In genomic region chr15:83111149-83111548, GRCh38 we compare ENCODE assay signal across 22 cellular contexts. TPM values are rescaled to one million over a fixed set of nuclear protein-coding genes. Genes with fewer than 3 reads are reported as not detected.
DNase-seq lines count a peak whose midpoint lies in the region; ATAC-seq, FAIRE-seq and TF ChIP-seq lines count a peak whose summit lies in the region.
"Had no signal": no experiment of that assay in that cellular context is flagged by ENCODE, and none has a peak within 500 bp of the region (broad histone marks: within the 10 kb centered on the region; RNA-seq: fewer than 3 reads in every experiment).

No MANE protein-coding gene starts in this region.

- peaks cover 30% of the 10 kb centered on the region for H3K27me3 Mint-ChIP-seq in endothelial cell (ENCODE audit: unreplicated experiment)

- ATAC-seq in HepG2 (no peak), right lobe of liver (no peak), IMR-90 (ENCODE audit: low read depth) (no peak), HG03097 (IDR thresholded peaks at IDR 0.05; ENCODE audit: low FRiP score, unreplicated experiment) (no peak), HG03565 (IDR thresholded peaks at IDR 0.05; ENCODE audit: unreplicated experiment) (no peak)

- H3K36me3 ChIP-seq in HepG2 (replicated peaks in 1 of 2; ENCODE audit: control insufficient read depth in 1 of 2, insufficient read depth in 2 of 2, low read length in 2 of 2) (no peaks in the 10 kb centered on the region), right lobe of liver (no peaks in the 10 kb centered on the region), IMR-90 (ENCODE audit: control insufficient read depth, insufficient read depth, low read length) (no peaks in the 10 kb centered on the region; the same call in 1 of the 2 replicates)
- H3K36me3 ChIP-seq: BE2C had no signal

- H3K23ac ChIP-seq in IMR-90 (ENCODE audit: low read depth, low read length): no peak overlapping the region

- H4K5ac ChIP-seq in IMR-90 (ENCODE audit: low read depth, low read length): no peak overlapping the region

- no peak overlapping the region for H3K56ac ChIP-seq in IMR-90 (ENCODE audit: extremely low read depth, insufficient read depth, low read length)

- 0 out of 2 replicates have a peak overlapping the region, but pooled peaks have one; percentile 84 for H4K91ac ChIP-seq in IMR-90 (ENCODE audit: insufficient read depth, low read depth, low read length)

- POLR2A ChIA-PET in HepG2 (lab: Yijun Ruan, JAX) (no interaction called here), IMR-90 (lab: Charles Lee; ENCODE audit: unreplicated experiment) (no interaction called here)

- H4K20me1 ChIP-seq in HepG2 (ENCODE audit: insufficient read depth, low read length) (no peaks in the 10 kb centered on the region), IMR-90 (ENCODE audit: insufficient read depth, low read length) (peaks cover 3% of the 10 kb centered on the region; the same call in 1 of the 2 replicates)

- H3K4me3 ChIP-seq in HepG2 (replicated peaks in 1 of 3; ENCODE audit: insufficient read depth in 1 of 3, low read depth in 2 of 3, low read length in 3 of 3) (no peak overlapping the region), right lobe of liver (no peak overlapping the region), IMR-90 (ENCODE audit: insufficient read depth, low read depth, low read length) (no peak overlapping the region)
- H3K4me3 ChIP-seq: GM23248 had no signal

- H3K79me1 ChIP-seq in IMR-90 (ENCODE audit: low read depth in 1 of 2, low read length in 2 of 2): peaks cover 8 to 44% of the 10 kb centered on the region in 2 experiments; a peak in 3 of 4 replicates

- H3K9ac ChIP-seq in HepG2 (ENCODE audit: insufficient read depth, low read depth, low read length) (no peak overlapping the region), IMR-90 (ENCODE audit: low read depth, low read length) (no peak overlapping the region)
- H3K9ac ChIP-seq: GM23248 had no signal

- intact Hi-C loops in HepG2 (cut with micrococcal nuclease; ENCODE audit: unreplicated experiment) (no loop called here), right lobe of liver (cut with DNase I) (no loop called here), IMR-90 (cut with micrococcal nuclease) (no loop called here)

- H2BK20ac ChIP-seq in IMR-90 (ENCODE audit: low read depth, low read length): no peak overlapping the region

- peak overlapping the region; percentile 44 for H2AK9ac ChIP-seq in IMR-90 (replicated peaks; ENCODE audit: low read depth, low read length, poor library complexity)

- DNase-seq in HepG2 (ENCODE audit: low spot score) (no peak), right lobe of liver (no peak), IMR-90 (no peak), endothelial cell (ENCODE audit: low spot score) (no peak), urothelium cell line (ENCODE audit: low spot score) (no peak), NOMO-1 treated with DMSO at 0.1 percent for 48 hours (lab: John Stamatoyannopoulos, UW; ENCODE audit: unreplicated experiment) (no peak)
- DNase-seq: ACHN; BE2C; C1 segment of cervical spinal cord; CD4-positive, CD25-positive, alpha-beta regulatory T cell; CD8-positive, alpha-beta memory T cell; COR-L47; DMS 273 treated with DMSO at 0.1 percent for 48 hours; GDM1; GM23248; HCEC 1CT had no signal

- dilution Hi-C loops in IMR-90 (cut with HindIII; ENCODE audit: low sequenced_read_pairs, unreplicated experiment): no loop called here

- CTCF ChIA-PET in HepG2 (lab: Yijun Ruan, JAX; ENCODE audit: low intra/inter-chr PET ratio, low total read pairs) (no interaction called here), IMR-90 (lab: Yijun Ruan, JAX) (no interaction called here)

- no peak for TF ChIP-seq CTCF in HepG2 (CRISPR knock-in tag; IDR thresholded peaks at IDR 0.05)
- TF ChIP-seq CTCF in right lobe of liver (IDR thresholded peaks at IDR 0.05): no peak
- no peak for TF ChIP-seq CTCF in IMR-90 (conservative IDR thresholded peaks at IDR 0.05; ENCODE audit: low read depth, low read length)
- TF ChIP-seq CTCF in endothelial cell (IDR thresholded peaks at IDR 0.05; ENCODE audit: unreplicated experiment): no peak

- TF ChIP-seq RAD21 in HepG2 (CRISPR knock-in tag; IDR thresholded peaks at IDR 0.05): no peak
- no peak for TF ChIP-seq RAD21 in IMR-90 (IDR thresholded peaks at IDR 0.05; ENCODE audit: low read length)

- BruUV-seq in HepG2 (replicated peaks; lab: Mats Ljungman, UMichigan): no TSS peak
- no TSS peak for BruUV-seq in IMR-90 (replicated peaks; lab: Mats Ljungman, UMichigan)

- H3K14ac ChIP-seq in IMR-90 (replicated peaks; ENCODE audit: low read depth, low read length): no peak overlapping the region

- no peak overlapping the region; the same call in 1 of the 2 replicates for H2AK5ac ChIP-seq in IMR-90 (ENCODE audit: low read depth, low read length)

- TF ChIP-seq POLR2A in HepG2 (IDR thresholded peaks at IDR 0.05; ENCODE audit: insufficient read depth in 1 of 2, low read depth in 2 of 2, low read length in 2 of 2): no peak
- no peak for TF ChIP-seq POLR2A in right lobe of liver (IDR thresholded peaks at IDR 0.05)
- TF ChIP-seq POLR2A in IMR-90 (IDR thresholded peaks at IDR 0.05; ENCODE audit: low read depth, low read length): no peak

- peak overlapping the region; percentile 68 for H3K4me3 Mint-ChIP-seq in endothelial cell (ENCODE audit: unreplicated experiment)

- H3K9me3 ChIP-seq in HepG2 (ENCODE audit: low read length) (no peaks in the 10 kb centered on the region), right lobe of liver (no peaks in the 10 kb centered on the region), IMR-90 (ENCODE audit: control insufficient read depth, insufficient read depth, low read length) (no peaks in the 10 kb centered on the region)
- H3K9me3 ChIP-seq: BE2C had no signal

- H3K4me1 ChIP-seq in HepG2 (ENCODE audit: insufficient read depth, low read length) (no peaks in the 10 kb centered on the region), right lobe of liver (peaks cover 0 to 11% (median 0%) of the 10 kb centered on the region in 4 donors), IMR-90 (ENCODE audit: control insufficient read depth, insufficient read depth, low read length) (peaks cover 18% of the 10 kb centered on the region)
- H3K4me1 ChIP-seq: BE2C had no signal

- H3K4me2 ChIP-seq in HepG2 (ENCODE audit: low read depth, low read length) (no peak overlapping the region), IMR-90 (ENCODE audit: low read depth, low read length) (no peak overlapping the region)

- 0 out of 4 replicates have a peak overlapping the region, but pooled peaks of 1 of the 2 experiments have one; percentile 65 for H4K8ac ChIP-seq in IMR-90 (ENCODE audit: low read depth in 2 of 2, low read length in 2 of 2)

- H3K36me3 Mint-ChIP-seq in endothelial cell (ENCODE audit: low read depth, unreplicated experiment): peaks cover 34% of the 10 kb centered on the region
- H3K36me3 Mint-ChIP-seq: CD4-positive, CD25-positive, alpha-beta regulatory T cell; CD8-positive, alpha-beta memory T cell had no signal

- no peak for TF ChIP-seq EP300 in HepG2 (IDR thresholded peaks at IDR 0.05; ENCODE audit: low read depth in 2 of 2, low read length in 2 of 2)
- TF ChIP-seq EP300 in HepG2 (CRISPR knock-in tag; IDR thresholded peaks at IDR 0.05; ENCODE audit: borderline replicate concordance): no peak

- H3K27ac Mint-ChIP-seq in endothelial cell (ENCODE audit: unreplicated experiment): peak overlapping the region; percentile 19
- H3K27ac Mint-ChIP-seq: CD4-positive, CD25-positive, alpha-beta regulatory T cell; CD8-positive, alpha-beta memory T cell had no signal

- H3K4me1 Mint-ChIP-seq in endothelial cell (ENCODE audit: unreplicated experiment): peaks cover 57% of the 10 kb centered on the region

- no peak overlapping the region for H2BK120ac ChIP-seq in IMR-90 (ENCODE audit: low read depth, low read length)

- no peak overlapping the region for H3K18ac ChIP-seq in IMR-90 (ENCODE audit: low read depth, low read length)

- H3K9me3 Mint-ChIP-seq in endothelial cell (ENCODE audit: unreplicated experiment): no peaks in the 10 kb centered on the region
- H3K9me3 Mint-ChIP-seq: CD8-positive, alpha-beta memory T cell had no signal

- H2BK15ac ChIP-seq in IMR-90 (ENCODE audit: low read depth, low read length): peak overlapping the region; percentile 90; the same call in 1 of the 3 replicates

- 31% methylated on average over 3 of the region's 3 CpGs for WGBS in HepG2 (ENCODE audit: low lambda C conversion rate)
- 90% methylated on average over 3 of the region's 3 CpGs for WGBS in right lobe of liver (ENCODE audit: insufficient coverage, low coverage, low lambda C conversion rate, missing lambda C conversion rate)
- WGBS in IMR-90 (ENCODE audit: extremely low coverage in 2 of 2, insufficient read length in 1 of 2), 2 experiments: 94 to 100% methylated on average over 1 to 2 of the region's 3 CpGs

- H3K27me3 ChIP-seq in HepG2 (ENCODE audit: control insufficient read depth in 1 of 2, insufficient read depth in 2 of 2, low read length in 2 of 2) (peaks cover 0 to 41% of the 10 kb centered on the region in 2 experiments; a peak in 2 of 5 replicates), right lobe of liver (no peaks in the 10 kb centered on the region), IMR-90 (ENCODE audit: control insufficient read depth, insufficient read depth, low read length) (no peaks in the 10 kb centered on the region)

- no peak overlapping the region for H3K4ac ChIP-seq in IMR-90 (ENCODE audit: low read depth, low read length)

- FAIRE-seq in HepG2 (lab: Jason Lieb, UNC): no peak
- FAIRE-seq in urothelium cell line (lab: Jason Lieb, UNC): peak; percentile 61
- FAIRE-seq: A204.1, GM12892, GM18507, H54 had no signal

- H2BK5ac ChIP-seq in IMR-90 (ENCODE audit: low read depth, low read length, poor library complexity, severe bottlenecking): peak overlapping the region; percentile 22

- H3K27ac ChIP-seq in HepG2 (ENCODE audit: extremely low read length, insufficient read depth, low read length) (no peak overlapping the region), right lobe of liver (no peak overlapping the region), IMR-90 (ENCODE audit: insufficient read depth, low read length) (no peak overlapping the region)
- H3K27ac ChIP-seq: GM23248 had no signal

- H3K9me1 ChIP-seq in IMR-90 (ENCODE audit: insufficient read depth, low read length): peaks cover 35% of the 10 kb centered on the region

- in situ Hi-C loops in HepG2 (cut with HindIII; ENCODE audit: extremely low pct_ligation_motif_present, low pct_unique_long_range_greater_than_20kb) (no loop called here), IMR-90 (cut with MboI; ENCODE audit: low sequenced_read_pairs) (no loop called here)

- no peak overlapping the region for H2AFZ ChIP-seq in HepG2 (ENCODE audit: low read length)
- H2AFZ ChIP-seq in IMR-90 (replicated peaks; ENCODE audit: low read length, poor library complexity): no peak overlapping the region
- H2AFZ ChIP-seq: GM23248 had no signal

- no peaks in the 10 kb centered on the region for H3K79me2 ChIP-seq in HepG2 (ENCODE audit: insufficient read depth, low read length)

RNA-seq across cellular contexts. Expression of gene TM6SF1, which starts 3.7 kb away (rescaled TPM):
- total RNA-seq in HepG2 (2016; rRNA removed; fragmentation: Illumina TruSeq; extraction: Trizol): not detected in 2 replicates
- total RNA-seq in HepG2 (2016; cell fraction: cytosol; rRNA removed; fragmentation: Illumina TruSeq; extraction: Trizol; ENCODE audit: low read depth): not detected in 2 replicates
- not detected in 2 replicates for total RNA-seq in HepG2 (2016; cell fraction: insoluble cytoplasmic fraction; rRNA removed; fragmentation: Illumina TruSeq; extraction: Trizol)
- not detected in 2 replicates for total RNA-seq in HepG2 (2016; cell fraction: membrane; rRNA removed; fragmentation: Illumina TruSeq; extraction: Trizol)
- total RNA-seq in HepG2 (2016; cell fraction: nucleus; rRNA removed; fragmentation: Illumina TruSeq; extraction: Trizol): not detected in 2 replicates
- polyA plus RNA-seq in HepG2 (2011; rRNA removed): not detected in 2 replicates
- polyA plus RNA-seq in HepG2 (2011; cell fraction: cytosol; rRNA removed): not detected in 2 replicates
- polyA plus RNA-seq in HepG2 (2011; cell fraction: nucleus; rRNA removed): not detected in 2 replicates
- not detected in 2 replicates for polyA plus RNA-seq in HepG2 (2012)
- not detected in 2 replicates for polyA plus RNA-seq in HepG2 (2016; cell fraction: cytosol; fragmentation: Illumina TruSeq; extraction: Trizol; ENCODE audit: low read depth)
- polyA plus RNA-seq in HepG2 (2016; cell fraction: insoluble cytoplasmic fraction; fragmentation: Illumina TruSeq; extraction: Trizol; ENCODE audit: low read depth): not detected in 2 replicates
- polyA plus RNA-seq in HepG2 (2016; cell fraction: membrane; fragmentation: Illumina TruSeq; extraction: Trizol; ENCODE audit: low read depth): not detected in 2 replicates
- not detected in 2 replicates for polyA plus RNA-seq in HepG2 (2016; cell fraction: nucleus; fragmentation: Illumina TruSeq; extraction: Trizol; ENCODE audit: insufficient read depth, low read depth)
- not detected in 2 replicates for polyA minus RNA-seq in HepG2 (2011; rRNA and poly(A)+ RNA removed; ENCODE audit: low replicate concordance)
- polyA minus RNA-seq in HepG2 (2011; cell fraction: cytosol; rRNA and poly(A)+ RNA removed): not detected in 2 replicates
- not detected in 2 replicates for polyA minus RNA-seq in HepG2 (2011; cell fraction: nucleus; rRNA and poly(A)+ RNA removed)
- 1 to 10 TPM in 3 of 6 experiments, under 1 TPM in 3; 0.77 to 1.8 (median 1.1) TPM for total RNA-seq in right lobe of liver
- 1.6 and 1.9 TPM in 2 replicates for total RNA-seq in IMR-90 (2012; rRNA removed)
- polyA plus RNA-seq in IMR-90 (2012; rRNA removed): 1.3 and 1.9 TPM in 2 replicates
- 1.1 and 1.8 TPM in 2 replicates for polyA plus RNA-seq in IMR-90 (2012; cell fraction: cytosol; rRNA removed)
- polyA plus RNA-seq in IMR-90 (2012; cell fraction: nucleus; rRNA removed; ENCODE audit: low replicate concordance): 1.1 and 2.5 TPM in 2 replicates
- 6.0 TPM for total RNA-seq in endothelial cell (ENCODE audit: unreplicated experiment)
- total RNA-seq: GM23248 had no signal

RNA-seq across cellular contexts. Expression of gene BTBD1, which starts 44.1 kb away (rescaled TPM):
- total RNA-seq in HepG2 (2016; rRNA removed; fragmentation: Illumina TruSeq; extraction: Trizol) (53.9 and 73.8 TPM in 2 replicates), right lobe of liver (10 to 100 TPM; 15.7 to 49.9 (median 24.2) TPM), IMR-90 (2012; rRNA removed) (78.7 and 90.5 TPM in 2 replicates), endothelial cell (ENCODE audit: unreplicated experiment) (47.2 TPM)
- 13.6 and 15.2 TPM in 2 replicates for total RNA-seq in HepG2 (2016; cell fraction: cytosol; rRNA removed; fragmentation: Illumina TruSeq; extraction: Trizol; ENCODE audit: low read depth)
- 53.8 and 73.4 TPM in 2 replicates for total RNA-seq in HepG2 (2016; cell fraction: insoluble cytoplasmic fraction; rRNA removed; fragmentation: Illumina TruSeq; extraction: Trizol)
- total RNA-seq in HepG2 (2016; cell fraction: membrane; rRNA removed; fragmentation: Illumina TruSeq; extraction: Trizol): 46.1 and 47.0 TPM in 2 replicates
- 30.5 and 36.6 TPM in 2 replicates for total RNA-seq in HepG2 (2016; cell fraction: nucleus; rRNA removed; fragmentation: Illumina TruSeq; extraction: Trizol)
- polyA plus RNA-seq in HepG2 (2011; rRNA removed) (29.3 and 32.1 TPM in 2 replicates), IMR-90 (2012; rRNA removed) (32.8 and 39.3 TPM in 2 replicates)
- polyA plus RNA-seq in HepG2 (2011; cell fraction: cytosol; rRNA removed): 15.5 and 22.7 TPM in 2 replicates
- polyA plus RNA-seq in HepG2 (2011; cell fraction: nucleus; rRNA removed): 16.1 and 16.9 TPM in 2 replicates
- 29.1 and 30.1 TPM in 2 replicates for polyA plus RNA-seq in HepG2 (2012)
- 8.4 and 9.7 TPM in 2 replicates for polyA plus RNA-seq in HepG2 (2016; cell fraction: cytosol; fragmentation: Illumina TruSeq; extraction: Trizol; ENCODE audit: low read depth)
- 64.4 and 68.4 TPM in 2 replicates for polyA plus RNA-seq in HepG2 (2016; cell fraction: insoluble cytoplasmic fraction; fragmentation: Illumina TruSeq; extraction: Trizol; ENCODE audit: low read depth)
- polyA plus RNA-seq in HepG2 (2016; cell fraction: membrane; fragmentation: Illumina TruSeq; extraction: Trizol; ENCODE audit: low read depth): 26.9 and 28.8 TPM in 2 replicates
- polyA plus RNA-seq in HepG2 (2016; cell fraction: nucleus; fragmentation: Illumina TruSeq; extraction: Trizol; ENCODE audit: insufficient read depth, low read depth): 37.4 and 40.1 TPM in 2 replicates
- 24.0 and 76.6 TPM in 2 replicates for polyA minus RNA-seq in HepG2 (2011; rRNA and poly(A)+ RNA removed; ENCODE audit: low replicate concordance)
- 36.8 and 38.1 TPM in 2 replicates for polyA minus RNA-seq in HepG2 (2011; cell fraction: cytosol; rRNA and poly(A)+ RNA removed)
- 38.5 and 46.7 TPM in 2 replicates for polyA minus RNA-seq in HepG2 (2011; cell fraction: nucleus; rRNA and poly(A)+ RNA removed)
- polyA plus RNA-seq in IMR-90 (2012; cell fraction: cytosol; rRNA removed): 12.1 and 20.3 TPM in 2 replicates
- 9.5 and 22.4 TPM in 2 replicates for polyA plus RNA-seq in IMR-90 (2012; cell fraction: nucleus; rRNA removed; ENCODE audit: low replicate concordance)
